8 cellular contexts compared by ENCODE assay signal in the genomic region with DNA sequence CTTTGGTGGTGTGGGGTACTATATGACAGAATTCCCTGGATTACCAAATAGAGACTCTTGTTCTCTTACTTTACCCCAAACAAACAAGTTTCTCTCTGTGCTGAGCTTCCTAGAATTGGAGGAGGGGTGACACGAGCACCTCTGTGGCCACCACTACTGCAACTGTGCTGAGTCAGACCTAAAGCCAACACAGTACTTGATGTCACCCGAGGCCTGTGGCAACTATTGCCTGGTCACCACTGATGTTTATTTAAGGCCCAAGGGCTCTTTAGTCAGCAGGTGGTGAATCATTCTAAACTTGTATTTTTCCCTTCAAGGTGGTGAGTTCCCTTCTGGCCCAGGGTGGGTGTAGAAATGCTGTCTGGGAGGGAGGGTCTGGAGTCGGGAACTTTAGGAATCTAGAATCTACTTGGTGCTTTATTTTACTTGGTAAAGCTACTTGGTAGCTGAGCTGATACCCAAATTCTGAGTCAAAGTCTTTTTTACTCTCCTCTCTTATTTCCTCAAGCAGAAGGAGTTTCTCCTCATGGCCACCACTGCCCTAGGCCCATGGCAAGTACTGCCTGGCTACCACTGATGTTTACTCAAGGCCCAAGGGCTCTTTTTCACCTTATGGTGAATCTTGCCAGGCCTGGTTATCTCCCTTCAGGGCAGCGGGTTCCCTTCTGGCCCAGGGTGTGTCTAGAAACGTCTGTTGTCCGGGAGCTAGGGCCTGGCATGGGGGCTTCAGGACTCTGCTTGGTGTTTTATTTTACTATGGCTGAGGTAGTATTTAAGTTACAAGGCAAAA. TPM values are rescaled to one million over a fixed set of nuclear protein-coding genes. Genes with fewer than 3 reads are reported as not detected.
A peak's percentile ranks its signal among the peaks of the same experiment; 100 is the strongest.
DNase-seq lines count a peak whose midpoint lies in the region; ATAC-seq and TF ChIP-seq lines count a peak whose summit lies in the region.

No MANE protein-coding gene starts in this region.

- in situ Hi-C loops in astrocyte of the cerebellum (cut with HindIII; ENCODE audit: low sequenced_read_pairs), result no loop called here

- no peaks in the 10 kb centered on the region for H3K27me3 Mint-ChIP-seq in mesothelial cell of epicardium (ENCODE audit: low read depth)
- H3K27me3 Mint-ChIP-seq in activated CD8-positive, alpha-beta T cell treated with anti-CD3 and anti-CD28 coated beads, Interleukin-2, amount 10 ng/mL, durations not matched to agents 7 days and 5 days (ENCODE audit: low read depth), result no peaks in the 10 kb centered on the region
- H3K27me3 Mint-ChIP-seq in activated T-cell treated with anti-CD3 and anti-CD28 coated beads, Interleukin-2, amount 50 U/mL, for 72 hours (ENCODE audit: low read depth), result no peaks in the 10 kb centered on the region

- peak overlapping the region; percentile 95 for H3K27ac Mint-ChIP-seq in mesothelial cell of epicardium
- no peak overlapping the region for H3K27ac Mint-ChIP-seq in activated CD8-positive, alpha-beta T cell treated with anti-CD3 and anti-CD28 coated beads, Interleukin-2, amount 10 ng/mL, durations not matched to agents 7 days and 5 days
- H3K27ac Mint-ChIP-seq in activated T-cell treated with anti-CD3 and anti-CD28 coated beads, Interleukin-2, amount 50 U/mL, for 72 hours, result no peak overlapping the region

- intact Hi-C loops in head of caudate nucleus (cut with DNase I), result no loop called here

- peaks cover 29% of the 10 kb centered on the region for H3K4me1 Mint-ChIP-seq in mesothelial cell of epicardium
- H3K4me1 Mint-ChIP-seq in activated CD8-positive, alpha-beta T cell treated with anti-CD3 and anti-CD28 coated beads, Interleukin-2, amount 10 ng/mL, durations not matched to agents 7 days and 5 days (ENCODE audit: low read depth), result no peaks in the 10 kb centered on the region
- no peaks in the 10 kb centered on the region for H3K4me1 Mint-ChIP-seq in activated T-cell treated with anti-CD3 and anti-CD28 coated beads, Interleukin-2, amount 50 U/mL, for 72 hours (ENCODE audit: low read depth)

- POLR2A ChIA-PET in activated CD8-positive, alpha-beta T cell treated with anti-CD3 and anti-CD28 coated beads, Interleukin-2, amount 10 ng/mL, durations not matched to agents 7 days and 5 days (lab: Charles Lee), result interaction anchor here (0.6 kb wide), 1 partner anchor 25 kb away, joined by 3 read pairs; no protein-coding TSS in a partner anchor

- ATAC-seq in HG03159 (IDR thresholded peaks at IDR 0.05; ENCODE audit: unreplicated experiment), result peak; percentile 80
- ATAC-seq in activated CD8-positive, alpha-beta T cell treated with anti-CD3 and anti-CD28 coated beads, Interleukin-2, amount 10 ng/mL, durations not matched to agents 7 days and 5 days, result no peak
- ATAC-seq in activated T-cell treated with anti-CD3 and anti-CD28 coated beads, Interleukin-2, amount 50 U/mL, for 72 hours (replicated peaks in 1 of 2), result no peak

- no peak overlapping the region for H3K4me3 Mint-ChIP-seq in mesothelial cell of epicardium
- no peak overlapping the region for H3K4me3 Mint-ChIP-seq in activated CD8-positive, alpha-beta T cell treated with anti-CD3 and anti-CD28 coated beads, Interleukin-2, amount 10 ng/mL, durations not matched to agents 7 days and 5 days
- H3K4me3 Mint-ChIP-seq in activated T-cell treated with anti-CD3 and anti-CD28 coated beads, Interleukin-2, amount 50 U/mL, for 72 hours, result no peak overlapping the region

- H3K36me3 Mint-ChIP-seq in mesothelial cell of epicardium, result peaks cover 45% of the 10 kb centered on the region
- H3K36me3 Mint-ChIP-seq in activated CD8-positive, alpha-beta T cell treated with anti-CD3 and anti-CD28 coated beads, Interleukin-2, amount 10 ng/mL, durations not matched to agents 7 days and 5 days (ENCODE audit: low read depth), result no peaks in the 10 kb centered on the region
- no peaks in the 10 kb centered on the region for H3K36me3 Mint-ChIP-seq in activated T-cell treated with anti-CD3 and anti-CD28 coated beads, Interleukin-2, amount 50 U/mL, for 72 hours (ENCODE audit: insufficient read depth in 2 of 2)

- CTCF ChIA-PET in activated CD8-positive, alpha-beta T cell treated with anti-CD3 and anti-CD28 coated beads, Interleukin-2, amount 10 ng/mL, durations not matched to agents 7 days and 5 days (lab: Charles Lee), result no interaction called here

- H3K9me3 Mint-ChIP-seq in mesothelial cell of epicardium, result peaks cover 30% of the 10 kb centered on the region
- peaks cover 6% of the 10 kb centered on the region for H3K9me3 Mint-ChIP-seq in activated CD8-positive, alpha-beta T cell treated with anti-CD3 and anti-CD28 coated beads, Interleukin-2, amount 10 ng/mL, durations not matched to agents 7 days and 5 days (ENCODE audit: insufficient read depth)
- peaks cover 9 to 13% of the 10 kb centered on the region in 2 donors for H3K9me3 Mint-ChIP-seq in activated T-cell treated with anti-CD3 and anti-CD28 coated beads, Interleukin-2, amount 50 U/mL, for 72 hours

- no peak for TF ChIP-seq CTCF in GM12865 (IDR thresholded peaks at IDR 0.05; ENCODE audit: insufficient read depth, low read depth, low read length, missing control alignments)
- no peak for TF ChIP-seq CTCF in astrocyte of the cerebellum (IDR thresholded peaks at IDR 0.05; ENCODE audit: low read depth, low read length, missing control alignments)
- TF ChIP-seq CTCF in mesothelial cell of epicardium (IDR thresholded peaks at IDR 0.05; ENCODE audit: unreplicated experiment), result no peak

- no peak overlapping the region for H3K4me3 ChIP-seq in GM12865 (ENCODE audit: low read depth, low read length)
- H3K4me3 ChIP-seq in astrocyte of the cerebellum (ENCODE audit: low read depth, low read length), result no peak overlapping the region

- DNase-seq in GM12865 (ENCODE audit: low read depth) (peak; percentile 63), astrocyte of the cerebellum (ENCODE audit: low read depth) (peak; percentile 27), mesothelial cell of epicardium (ENCODE audit: low spot score in 2 of 2, unreplicated experiment in 2 of 2) (no peak), head of caudate nucleus (no peak), putamen (ENCODE audit: low spot score) (no peak)
- DNase-seq in activated CD8-positive, alpha-beta T cell treated with anti-CD3 and anti-CD28 coated beads, Interleukin-2, amount 10 ng/mL, durations not matched to agents 7 days and 5 days, result no peak
- DNase-seq in activated T-cell treated with anti-CD3 and anti-CD28 coated beads, Interleukin-2, amount 50 U/mL, for 72 hours, result no peak

RNA-seq across cellular contexts. Expression of a gene that starts 9.8 kb away (rescaled TPM):
- total RNA-seq in mesothelial cell of epicardium, result 31.2 to 33.9 TPM (median 32.7 TPM) in 3 replicates
- not detected for total RNA-seq in activated CD8-positive, alpha-beta T cell treated with anti-CD3 and anti-CD28 coated beads, Interleukin-2, amount 10 ng/mL, durations not matched to agents 7 days and 5 days
- total RNA-seq in activated T-cell treated with anti-CD3 and anti-CD28 coated beads, Interleukin-2, amount 50 U/mL, for 72 hours, result not detected

Comparison
In these comparisons a context has a peak if more than half of its experiments do, and no peak if none do; other contexts are left out.
1. DNase-seq: peak in GM12865 (single experiment) and astrocyte of the cerebellum (single experiment); none in mesothelial cell of epicardium (0 of 2), activated CD8-positive, alpha-beta T cell treated with anti-CD3 and anti-CD28 coated beads, Interleukin-2, amount 10 ng/mL, durations not matched to agents 7 days and 5 days (single experiment), head of caudate nucleus (0 of 42), activated T-cell treated with anti-CD3 and anti-CD28 coated beads, Interleukin-2, amount 50 U/mL, for 72 hours (0 of 2) and putamen (single experiment).
2. RNA of a gene that starts 9.8 kb away (total RNA-seq): 31.2 to 33.9 TPM in mesothelial cell of epicardium; not detected in activated CD8-positive, alpha-beta T cell treated with anti-CD3 and anti-CD28 coated beads, Interleukin-2, amount 10 ng/mL, durations not matched to agents 7 days and 5 days and not detected in activated T-cell treated with anti-CD3 and anti-CD28 coated beads, Interleukin-2, amount 50 U/mL, for 72 hours; every median in the first group is over 10 times any median in the second.